In genomic region chr13:110555601-110556223, GRCh38 we compare ENCODE assay signal across 10 cellular contexts. TPM values are rescaled to one million over a fixed set of nuclear protein-coding genes. Genes with fewer than 3 reads are reported as not detected.
DNase-seq lines count a peak whose midpoint lies in the region; ATAC-seq and TF ChIP-seq lines count a peak whose summit lies in the region.
"Had no signal": no experiment of that assay in that cellular context is flagged by ENCODE, and none has a peak within 500 bp of the region (broad histone marks: within the 10 kb centered on the region; RNA-seq: fewer than 3 reads in every experiment).

No MANE protein-coding gene starts in this region.

- peak; percentile 73 to 92 for DNase-seq in T47D (ENCODE audit: low read depth in 1 of 2, low spot score in 1 of 2)
- no peak for DNase-seq in mammary epithelial cell
- peak; percentile 68 to 71 for DNase-seq in NOMO-1 (lab: John Stamatoyannopoulos, UW; ENCODE audit: unreplicated experiment in 2 of 2)
- peak; percentile 39 to 63 for DNase-seq in left colon
- DNase-seq in NCI-H1092 treated with DMSO at 0.1 percent for 48 hours (lab: John Stamatoyannopoulos, UW) = no peak
- no peak for DNase-seq in activated naive CD4-positive, alpha-beta T cell treated with anti-CD3 and anti-CD28 coated beads, Interleukin-2, amount 50 U/mL, for 72 hours (ENCODE audit: low spot score in 2 of 2)
- DNase-seq: activated naive CD8-positive, alpha-beta T cell treated with anti-CD3 and anti-CD28 coated beads, Interleukin-2, amount 10 ng/mL, durations not matched to agents 7 days and 5 days; left ventricle myocardium inferior had no signal

- H3K9me3 ChIP-seq in mammary epithelial cell (replicated peaks; ENCODE audit: insufficient read depth, low read length) = no peaks in the 10 kb centered on the region
- H3K9me3 ChIP-seq: left ventricle myocardium inferior had no signal

- ATAC-seq in left colon = peak; percentile 75
- ATAC-seq in activated naive CD4-positive, alpha-beta T cell treated with anti-CD3 and anti-CD28 coated beads, Interleukin-2, amount 50 U/mL, for 72 hours = no peak
- ATAC-seq in HG02938 (IDR thresholded peaks at IDR 0.05; ENCODE audit: unreplicated experiment) = no peak
- ATAC-seq in HG03095 (IDR thresholded peaks at IDR 0.05; ENCODE audit: unreplicated experiment) = no peak

- no peak for TF ChIP-seq CTCF in mammary epithelial cell (conservative IDR thresholded peaks at IDR 0.05 in 1 of 2, IDR thresholded peaks at IDR 0.05 in 1 of 2; ENCODE audit: extremely low read depth in 1 of 2, insufficient read depth in 1 of 2, low read depth in 1 of 2, low read length in 2 of 2)

- no TSS peak for BruUV-seq in mammary epithelial cell (replicated peaks; lab: Mats Ljungman, UMichigan)

- no peak overlapping the region for H2AFZ ChIP-seq in mammary epithelial cell (ENCODE audit: low read depth, low read length)

- dilution Hi-C loops in mammary epithelial cell (cut with HindIII; ENCODE audit: low sequenced_read_pairs) = no loop called here

- peaks cover 0 to 9% of the 10 kb centered on the region in 2 donors for H3K36me3 Mint-ChIP-seq in activated naive CD4-positive, alpha-beta T cell treated with anti-CD3 and anti-CD28 coated beads, Interleukin-2, amount 50 U/mL, for 72 hours

- no peaks in the 10 kb centered on the region for H4K20me1 ChIP-seq in mammary epithelial cell (ENCODE audit: insufficient read depth, low read length)

- no peak overlapping the region for H3K27ac ChIP-seq in mammary epithelial cell (ENCODE audit: insufficient read depth, low read depth, low read length)
- H3K27ac ChIP-seq: left ventricle myocardium inferior had no signal

- no peaks in the 10 kb centered on the region for H3K9me3 Mint-ChIP-seq in activated naive CD4-positive, alpha-beta T cell treated with anti-CD3 and anti-CD28 coated beads, Interleukin-2, amount 50 U/mL, for 72 hours
- H3K9me3 Mint-ChIP-seq: activated naive CD8-positive, alpha-beta T cell treated with anti-CD3 and anti-CD28 coated beads, Interleukin-2, amount 10 ng/mL, durations not matched to agents 7 days and 5 days had no signal

- in situ Hi-C loops in T47D (cut with HindIII; ENCODE audit: low pct_unique_long_range_greater_than_20kb, low sequenced_read_pairs) (no loop called here), mammary epithelial cell (cut with MboI; ENCODE audit: low sequenced_read_pairs in 2 of 2) (no loop called here)

- no peak overlapping the region for H3K9ac ChIP-seq in mammary epithelial cell (ENCODE audit: insufficient read depth, low read length)

- H3K27ac Mint-ChIP-seq in activated naive CD4-positive, alpha-beta T cell treated with anti-CD3 and anti-CD28 coated beads, Interleukin-2, amount 50 U/mL, for 72 hours = peak overlapping the region in 1 of 2 donors; percentile 29
- H3K27ac Mint-ChIP-seq: activated naive CD8-positive, alpha-beta T cell treated with anti-CD3 and anti-CD28 coated beads, Interleukin-2, amount 10 ng/mL, durations not matched to agents 7 days and 5 days had no signal

- H3K4me3 ChIP-seq in mammary epithelial cell (replicated peaks in 1 of 3; ENCODE audit: insufficient read depth in 1 of 3, low read depth in 2 of 3, low read length in 3 of 3) = no peak overlapping the region
- H3K4me3 ChIP-seq: left ventricle myocardium inferior had no signal

- H3K79me2 ChIP-seq in mammary epithelial cell (ENCODE audit: insufficient read depth, low read length) = peaks cover 72% of the 10 kb centered on the region

- CTCF ChIA-PET in mammary epithelial cell (lab: Charles Lee; ENCODE audit: low non-redundant PET) = no interaction called here

- H3K4me1 ChIP-seq in mammary epithelial cell (ENCODE audit: insufficient read depth, low read length) = peaks cover 9% of the 10 kb centered on the region

- intact Hi-C loops in mammary epithelial cell (cut with micrococcal nuclease) (no loop called here), left colon (cut with DNase I, micrococcal nuclease) (no loop called here)

- no peak overlapping the region for H3K4me2 ChIP-seq in mammary epithelial cell (ENCODE audit: insufficient read depth, low read depth, low read length)

- H3K27me3 ChIP-seq in mammary epithelial cell (ENCODE audit: insufficient read depth, low read length) = no peaks in the 10 kb centered on the region

- H3K36me3 ChIP-seq in mammary epithelial cell (ENCODE audit: insufficient read depth, low read length) = no peaks in the 10 kb centered on the region
- H3K36me3 ChIP-seq: left ventricle myocardium inferior had no signal

- WGBS in mammary epithelial cell (ENCODE audit: low coverage, missing lambda C conversion rate) = 97% methylated on average over 15 of the region's 16 CpGs

RNA-seq across cellular contexts. Expression of gene RAB20, which starts 5.8 kb away (rescaled TPM):
- total RNA-seq in mammary epithelial cell = 1 to 10 TPM; 5.5 to 6.1 TPM
- 9.7 TPM for polyA plus RNA-seq in mammary epithelial cell
- 21.6 TPM for polyA minus RNA-seq in mammary epithelial cell
- total RNA-seq in left colon = 10 to 100 TPM; 37.1 to 53.5 TPM
- 10 to 100 TPM in 1 of 2 donors, under 1 TPM in 1; 0.30 to 18.5 TPM for total RNA-seq in activated naive CD4-positive, alpha-beta T cell treated with anti-CD3 and anti-CD28 coated beads, Interleukin-2, amount 50 U/mL, for 72 hours

RNA-seq across cellular contexts. Expression of gene NAXD, which starts 59.6 kb away (rescaled TPM):
- total RNA-seq in mammary epithelial cell = 10 to 100 TPM; 18.3 to 27.0 TPM
- polyA plus RNA-seq in mammary epithelial cell = 19.5 TPM
- polyA minus RNA-seq in mammary epithelial cell = 7.5 TPM
- total RNA-seq in left colon = 10 to 100 TPM; 35.9 to 36.4 TPM
- total RNA-seq in activated naive CD4-positive, alpha-beta T cell treated with anti-CD3 and anti-CD28 coated beads, Interleukin-2, amount 50 U/mL, for 72 hours = 10 to 100 TPM; 19.7 to 24.8 TPM

Comparison
In these comparisons a context has a peak if more than half of its experiments do, and no peak if none do; other contexts are left out.
1. DNase-seq: peak in T47D (2 of 2), NOMO-1 (2 of 2) and left colon (2 of 2); none in mammary epithelial cell (single experiment), NCI-H1092 treated with DMSO at 0.1 percent for 48 hours (single experiment) and activated naive CD4-positive, alpha-beta T cell treated with anti-CD3 and anti-CD28 coated beads, Interleukin-2, amount 50 U/mL, for 72 hours (0 of 2).